ENCODE assay signal across 10 cellular contexts in the genomic region with DNA sequence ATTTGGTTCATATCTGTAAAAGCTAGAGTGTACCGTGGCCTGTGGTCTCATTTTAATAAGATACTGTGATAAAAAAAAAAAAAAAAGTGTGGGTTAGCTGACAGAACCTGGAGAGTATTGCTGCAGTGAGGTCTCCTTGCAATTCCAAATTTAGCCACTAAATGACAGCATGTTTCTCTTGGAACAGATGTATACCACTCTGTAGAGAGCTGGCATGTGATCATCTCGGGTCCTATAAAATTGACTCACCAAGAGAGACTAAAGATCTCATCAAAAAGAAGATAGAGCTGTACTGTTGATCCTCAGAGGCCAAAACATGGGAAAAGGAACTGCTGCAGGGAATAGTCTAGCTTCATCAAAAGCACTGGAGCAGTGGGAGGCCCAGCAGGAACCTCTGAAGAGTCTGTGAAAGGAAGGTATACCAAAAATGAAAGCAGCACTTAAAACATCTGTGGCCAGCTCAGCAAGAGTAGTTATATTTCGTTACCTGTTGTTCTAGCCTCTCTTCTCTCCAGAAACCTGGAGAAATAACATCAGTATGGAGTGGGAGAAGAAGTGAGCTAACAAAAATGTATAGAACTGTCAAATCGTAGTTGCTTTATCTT.
DNase-seq lines count a peak whose midpoint lies in the region; ATAC-seq, FAIRE-seq and TF ChIP-seq lines count a peak whose summit lies in the region.
"Had no signal": no experiment of that assay in that cellular context is flagged by ENCODE, and none has a peak within 500 bp of the region (broad histone marks: within the 10 kb centered on the region; RNA-seq: fewer than 3 reads in every experiment).

No MANE protein-coding gene starts in this region.

- H3K4me3 ChIP-seq in Loucy (ENCODE audit: low read length, poor library complexity, severe bottlenecking), result peak overlapping the region; percentile 44
- H3K4me3 ChIP-seq: GM23248, spleen had no signal

- POLR2A ChIA-PET in activated CD4-positive, alpha-beta T cell treated with anti-CD3 and anti-CD28 coated beads for 36 hours (lab: Charles Lee), result interaction anchor here (0.7 kb wide), 1 partner anchor 8 kb away, joined by 3 read pairs; no protein-coding TSS in a partner anchor

- peak overlapping the region; percentile 83; the same call in 1 of the 2 replicates for H2AFZ ChIP-seq in Loucy (ENCODE audit: low read length)
- H2AFZ ChIP-seq: GM23248 had no signal

- TF ChIP-seq POLR2A in GM12891 (IDR thresholded peaks at IDR 0.05; ENCODE audit: low read depth, low read length), result no peak

- no peaks in the 10 kb centered on the region for H3K27me3 Mint-ChIP-seq in stimulated activated naive B cell treated with anti-CD40 and anti-IgM and Interleukin-4, amounts not matched to agents 10 μg/mL and 1 μg/mL and 100 μg/mL, for 72 hours
- H3K27me3 Mint-ChIP-seq in activated CD4-positive, alpha-beta T cell treated with anti-CD3 and anti-CD28 coated beads for 36 hours, result no peaks in the 10 kb centered on the region

- H3K27ac Mint-ChIP-seq in stimulated activated naive B cell treated with anti-CD40 and anti-IgM and Interleukin-4, amounts not matched to agents 10 μg/mL and 1 μg/mL and 100 μg/mL, for 72 hours, result no peak overlapping the region
- no peak overlapping the region for H3K27ac Mint-ChIP-seq in activated CD4-positive, alpha-beta T cell treated with anti-CD3 and anti-CD28 coated beads for 36 hours

- no peak overlapping the region for H3K9ac ChIP-seq in Loucy (ENCODE audit: low read depth, low read length, poor library complexity, severe bottlenecking)
- H3K9ac ChIP-seq: GM23248 had no signal

- H3K4me1 Mint-ChIP-seq in stimulated activated naive B cell treated with anti-CD40 and anti-IgM and Interleukin-4, amounts not matched to agents 10 μg/mL and 1 μg/mL and 100 μg/mL, for 72 hours, result no peaks in the 10 kb centered on the region
- no peaks in the 10 kb centered on the region for H3K4me1 Mint-ChIP-seq in activated CD4-positive, alpha-beta T cell treated with anti-CD3 and anti-CD28 coated beads for 36 hours

- H3K9me3 Mint-ChIP-seq in stimulated activated naive B cell treated with anti-CD40 and anti-IgM and Interleukin-4, amounts not matched to agents 10 μg/mL and 1 μg/mL and 100 μg/mL, for 72 hours, result no peaks in the 10 kb centered on the region
- H3K9me3 Mint-ChIP-seq in activated CD4-positive, alpha-beta T cell treated with anti-CD3 and anti-CD28 coated beads for 36 hours (ENCODE audit: low read depth), result peaks cover 2% of the 10 kb centered on the region

- no peaks in the 10 kb centered on the region for H3K36me3 ChIP-seq in Loucy (ENCODE audit: insufficient read depth, low read length)
- H3K36me3 ChIP-seq: spleen had no signal

- intact Hi-C loops in activated CD4-positive, alpha-beta T cell treated with anti-CD3 and anti-CD28 coated beads for 36 hours (cut with DNase I, micrococcal nuclease), result no loop called here

- FAIRE-seq in GM12891 (lab: Jason Lieb, UNC), result no peak

- no peaks in the 10 kb centered on the region for H4K20me1 ChIP-seq in Loucy (ENCODE audit: insufficient read depth, low read length, poor library complexity, severe bottlenecking)

- DNase-seq in dermis microvascular lymphatic vessel endothelial cell (ENCODE audit: low read depth in 2 of 2) (peak; percentile 15 to 28), GM12891 (ENCODE audit: insufficient read length, low spot score) (no peak)
- DNase-seq in stimulated activated naive B cell treated with anti-CD40 and anti-IgM and Interleukin-4, amounts not matched to agents 10 μg/mL and 1 μg/mL and 100 μg/mL, for 72 hours, result no peak
- DNase-seq in effector CD8-positive, alpha-beta T cell (lab: John Stamatoyannopoulos, UW), result no peak
- DNase-seq in activated CD4-positive, alpha-beta T cell treated with anti-CD3 and anti-CD28 coated beads for 36 hours, result no peak
- DNase-seq: activated gamma-delta T cell, GM23248, spleen had no signal

- no peaks in the 10 kb centered on the region for H3K9me3 ChIP-seq in Loucy (ENCODE audit: insufficient read depth, low read depth, low read length)
- H3K9me3 ChIP-seq: spleen had no signal

- no peaks in the 10 kb centered on the region for H3K36me3 Mint-ChIP-seq in stimulated activated naive B cell treated with anti-CD40 and anti-IgM and Interleukin-4, amounts not matched to agents 10 μg/mL and 1 μg/mL and 100 μg/mL, for 72 hours
- no peaks in the 10 kb centered on the region for H3K36me3 Mint-ChIP-seq in activated CD4-positive, alpha-beta T cell treated with anti-CD3 and anti-CD28 coated beads for 36 hours (ENCODE audit: low read depth)

- CTCF ChIA-PET in activated CD4-positive, alpha-beta T cell treated with anti-CD3 and anti-CD28 coated beads for 36 hours (lab: Charles Lee), result no interaction called here

- H3K27me3 ChIP-seq in Loucy (ENCODE audit: insufficient read depth, low read length, poor library complexity, severe bottlenecking), result no peaks in the 10 kb centered on the region
- H3K27me3 ChIP-seq: spleen had no signal

- H3K4me1 ChIP-seq in Loucy (ENCODE audit: insufficient read depth, low read length, poor library complexity, severe bottlenecking), result no peaks in the 10 kb centered on the region
- H3K4me1 ChIP-seq: spleen had no signal

- H3K79me2 ChIP-seq in Loucy (ENCODE audit: insufficient read depth, low read length), result no peaks in the 10 kb centered on the region

- peak; percentile 79 for ATAC-seq in GM19351 (IDR thresholded peaks at IDR 0.05; ENCODE audit: unreplicated experiment)
- peak; percentile 29 to 62 for ATAC-seq in stimulated activated naive B cell treated with anti-CD40 and anti-IgM and Interleukin-4, amounts not matched to agents 10 μg/mL and 1 μg/mL and 100 μg/mL, for 72 hours (replicated peaks)
- no peak for ATAC-seq in activated CD4-positive, alpha-beta T cell treated with anti-CD3 and anti-CD28 coated beads for 36 hours

- H3F3A ChIP-seq in Loucy (ENCODE audit: low read depth), result no peaks in the 10 kb centered on the region

- peak; percentile 43 for TF ChIP-seq CTCF in Loucy (conservative IDR thresholded peaks at IDR 0.05; ENCODE audit: low read length)

- H3K9me2 ChIP-seq in Loucy (replicated peaks; ENCODE audit: low read depth, low read length), result no peaks in the 10 kb centered on the region

- H3K4me3 Mint-ChIP-seq in stimulated activated naive B cell treated with anti-CD40 and anti-IgM and Interleukin-4, amounts not matched to agents 10 μg/mL and 1 μg/mL and 100 μg/mL, for 72 hours, result no peak overlapping the region
- no peak overlapping the region for H3K4me3 Mint-ChIP-seq in activated CD4-positive, alpha-beta T cell treated with anti-CD3 and anti-CD28 coated beads for 36 hours

- peak overlapping the region; percentile 53 for H3K4me2 ChIP-seq in Loucy (ENCODE audit: low read depth, low read length, poor library complexity, severe bottlenecking)

TF ChIP-seq in GM12891, 5 proteins besides CTCF, POLR2A, EP300 and RAD21:
- TF ChIP-seq SPI1 (IDR thresholded peaks at IDR 0.05; ENCODE audit: low read depth, low read length) (no peak), TAF1 (IDR thresholded peaks at IDR 0.05; ENCODE audit: low read depth, low read length) (no peak), PAX5 (IDR thresholded peaks at IDR 0.05; ENCODE audit: insufficient read depth, low read length, severe bottlenecking) (no peak), POLR2AphosphoS5 (IDR thresholded peaks at IDR 0.05; ENCODE audit: low read depth, low read length) (no peak), POU2F2 (IDR thresholded peaks at IDR 0.05; ENCODE audit: low read depth, low read length) (no peak)

Comparison
In these comparisons a context has a peak if more than half of its experiments do, and no peak if none do; other contexts are left out.
1. DNase-seq: peak in dermis microvascular lymphatic vessel endothelial cell (2 of 2); none in stimulated activated naive B cell treated with anti-CD40 and anti-IgM and Interleukin-4, amounts not matched to agents 10 μg/mL and 1 μg/mL and 100 μg/mL, for 72 hours (single experiment), effector CD8-positive, alpha-beta T cell (single experiment), activated CD4-positive, alpha-beta T cell treated with anti-CD3 and anti-CD28 coated beads for 36 hours (single experiment) and GM12891 (single experiment).